Comparison of ENCODE assay signal across 18 cellular contexts in genomic region chr1:39003787-39004186, GRCh38. TPM values are rescaled to one million over a fixed set of nuclear protein-coding genes. Genes with fewer than 3 reads are reported as not detected.
DNase-seq lines count a peak whose midpoint lies in the region; ATAC-seq and TF ChIP-seq lines count a peak whose summit lies in the region.
"Had no signal": no experiment of that assay in that cellular context is flagged by ENCODE, and none has a peak within 500 bp of the region (broad histone marks: within the 10 kb centered on the region; RNA-seq: fewer than 3 reads in every experiment).

No MANE protein-coding gene starts in this region.

- 49 to 50% methylated on average over 2 of the region's 2 CpGs for WGBS in GM23248 (ENCODE audit: low coverage in 1 of 2, low lambda C conversion rate in 2 of 2, missing lambda C conversion rate in 2 of 2), 2 experiments

- peaks cover 85% of the 10 kb centered on the region for H3K36me3 ChIP-seq in GM23248 (ENCODE audit: low read depth)
- H3K36me3 ChIP-seq in osteoblast (ENCODE audit: insufficient read depth, low read length), result peaks cover 87% of the 10 kb centered on the region

- peak overlapping the region; percentile 36 for H3K4me2 ChIP-seq in GM23248 (ENCODE audit: unreplicated experiment)
- no peak overlapping the region for H3K4me2 ChIP-seq in osteoblast (ENCODE audit: insufficient read depth, low read length)

- H3K27me3 ChIP-seq in GM23248 (replicated peaks; ENCODE audit: insufficient read depth), result no peaks in the 10 kb centered on the region
- H3K27me3 ChIP-seq in osteoblast (ENCODE audit: insufficient read depth, low read length), result no peaks in the 10 kb centered on the region
- H3K27me3 ChIP-seq: body of pancreas, MG63, Peyer's patch, sigmoid colon, upper lobe of right lung had no signal

- H3K36me3 Mint-ChIP-seq in activated naive CD4-positive, alpha-beta T cell treated with anti-CD3 and anti-CD28 coated beads, Interleukin-2, amount 50 U/mL, for 72 hours, result peaks cover 29 to 44% of the 10 kb centered on the region in 2 donors
- H3K36me3 Mint-ChIP-seq in activated naive CD4-positive, alpha-beta T cell treated with anti-CD3 and anti-CD28 coated beads, Interleukin-2, amount 10 ng/mL, durations not matched to agents 7 days and 5 days, result peaks cover 75% of the 10 kb centered on the region
- H3K36me3 Mint-ChIP-seq in activated naive CD8-positive, alpha-beta T cell, result peaks cover 18% of the 10 kb centered on the region

- H3K9ac ChIP-seq in GM23248, result no peak overlapping the region

- H3K27ac ChIP-seq in GM23248 (peak overlapping the region; percentile 29), osteoblast (ENCODE audit: low read depth, low read length) (peak overlapping the region; percentile 42), caudate nucleus (ENCODE audit: low read depth, low read length) (no peak overlapping the region)
- H3K27ac ChIP-seq: body of pancreas, Peyer's patch, sigmoid colon, upper lobe of right lung had no signal

- H2AFZ ChIP-seq in GM23248 (no peak overlapping the region), osteoblast (ENCODE audit: low read length) (no peak overlapping the region)

- H3K27me3 Mint-ChIP-seq in activated naive CD4-positive, alpha-beta T cell treated with anti-CD3 and anti-CD28 coated beads, Interleukin-2, amount 10 ng/mL, durations not matched to agents 7 days and 5 days, result no peaks in the 10 kb centered on the region
- no peaks in the 10 kb centered on the region for H3K27me3 Mint-ChIP-seq in activated naive CD8-positive, alpha-beta T cell

- in situ Hi-C loops in GM23248 (cut with MboI), result no loop called here

- H3K9me3 Mint-ChIP-seq in activated naive CD4-positive, alpha-beta T cell treated with anti-CD3 and anti-CD28 coated beads, Interleukin-2, amount 50 U/mL, for 72 hours, result no peaks in the 10 kb centered on the region
- H3K9me3 Mint-ChIP-seq in activated naive CD4-positive, alpha-beta T cell treated with anti-CD3 and anti-CD28 coated beads, Interleukin-2, amount 10 ng/mL, durations not matched to agents 7 days and 5 days, result no peaks in the 10 kb centered on the region
- no peaks in the 10 kb centered on the region for H3K9me3 Mint-ChIP-seq in activated naive CD8-positive, alpha-beta T cell (ENCODE audit: low read depth)
- H3K9me3 Mint-ChIP-seq: nephron had no signal

- H3K9me3 ChIP-seq in GM23248 (ENCODE audit: low read depth) (no peaks in the 10 kb centered on the region), osteoblast (ENCODE audit: low read depth, low read length) (no peaks in the 10 kb centered on the region)
- H3K9me3 ChIP-seq: body of pancreas, MG63, Peyer's patch, sigmoid colon, upper lobe of right lung had no signal

- peaks cover 18% of the 10 kb centered on the region for H3K4me1 ChIP-seq in GM23248 (ENCODE audit: insufficient read depth)
- peaks cover 25% of the 10 kb centered on the region for H3K4me1 ChIP-seq in osteoblast (ENCODE audit: insufficient read depth, low read length)
- H3K4me1 ChIP-seq: body of pancreas, Peyer's patch, upper lobe of right lung had no signal

- H3K9me2 ChIP-seq in GM23248 (ENCODE audit: insufficient read depth), result no peaks in the 10 kb centered on the region

- peak; percentile 33 to 76 for ATAC-seq in activated naive CD4-positive, alpha-beta T cell treated with anti-CD3 and anti-CD28 coated beads, Interleukin-2, amount 50 U/mL, for 72 hours
- ATAC-seq in GM18907 (IDR thresholded peaks at IDR 0.05; ENCODE audit: unreplicated experiment), result no peak
- ATAC-seq: body of pancreas, upper lobe of right lung had no signal

- peaks cover 31% of the 10 kb centered on the region for H3K4me1 Mint-ChIP-seq in activated naive CD4-positive, alpha-beta T cell treated with anti-CD3 and anti-CD28 coated beads, Interleukin-2, amount 10 ng/mL, durations not matched to agents 7 days and 5 days
- peaks cover 33% of the 10 kb centered on the region for H3K4me1 Mint-ChIP-seq in activated naive CD8-positive, alpha-beta T cell (ENCODE audit: low read depth)
- H3K4me1 Mint-ChIP-seq: nephron had no signal

- H3K79me2 ChIP-seq in GM23248 (ENCODE audit: insufficient read depth) (peaks cover 75% of the 10 kb centered on the region), osteoblast (ENCODE audit: insufficient read depth, low read length) (peaks cover 42% of the 10 kb centered on the region)

- no peak overlapping the region for H3K4me3 Mint-ChIP-seq in activated naive CD4-positive, alpha-beta T cell treated with anti-CD3 and anti-CD28 coated beads, Interleukin-2, amount 10 ng/mL, durations not matched to agents 7 days and 5 days
- H3K4me3 Mint-ChIP-seq in activated naive CD8-positive, alpha-beta T cell, result no peak overlapping the region
- H3K4me3 Mint-ChIP-seq: nephron had no signal

- TF ChIP-seq CTCF in osteoblast (IDR thresholded peaks at IDR 0.05; ENCODE audit: extremely low read depth, low read depth, low read length), result no peak

- no peaks in the 10 kb centered on the region for H4K20me1 ChIP-seq in GM23248 (ENCODE audit: insufficient read depth)
- H4K20me1 ChIP-seq in osteoblast (ENCODE audit: insufficient read depth, low read length), result peaks cover 28% of the 10 kb centered on the region

- H3K27ac Mint-ChIP-seq in activated naive CD4-positive, alpha-beta T cell treated with anti-CD3 and anti-CD28 coated beads, Interleukin-2, amount 50 U/mL, for 72 hours, result peak overlapping the region; percentile 48 to 66
- no peak overlapping the region for H3K27ac Mint-ChIP-seq in activated naive CD4-positive, alpha-beta T cell treated with anti-CD3 and anti-CD28 coated beads, Interleukin-2, amount 10 ng/mL, durations not matched to agents 7 days and 5 days
- H3K27ac Mint-ChIP-seq in activated naive CD8-positive, alpha-beta T cell, result peak overlapping the region; percentile 86
- H3K27ac Mint-ChIP-seq: nephron had no signal

- H3F3A ChIP-seq in GM23248 (ENCODE audit: insufficient read depth), result peaks cover 42% of the 10 kb centered on the region

- CTCF ChIA-PET in activated naive CD4-positive, alpha-beta T cell treated with anti-CD3 and anti-CD28 coated beads, Interleukin-2, amount 10 ng/mL, durations not matched to agents 7 days and 5 days (lab: Charles Lee), result no interaction called here

- H3K4me3 ChIP-seq in GM23248 (no peak overlapping the region), osteoblast (ENCODE audit: insufficient read depth, low read length) (no peak overlapping the region)
- H3K4me3 ChIP-seq: body of pancreas, lung, MG63, Peyer's patch, sigmoid colon, upper lobe of right lung had no signal

- no peak for DNase-seq in activated naive CD4-positive, alpha-beta T cell treated with anti-CD3 and anti-CD28 coated beads, Interleukin-2, amount 50 U/mL, for 72 hours (ENCODE audit: low spot score in 2 of 2)
- no peak for DNase-seq in activated naive CD4-positive, alpha-beta T cell treated with anti-CD3 and anti-CD28 coated beads, Interleukin-2, amount 10 ng/mL, durations not matched to agents 7 days and 5 days
- DNase-seq in GM23248 (peak; percentile 72), osteoblast (ENCODE audit: insufficient read length, low spot score, missing footprints) (no peak), caudate nucleus (lab: John Stamatoyannopoulos, UW) (no peak)
- DNase-seq in stimulated activated CD4-positive, alpha-beta T cell treated with anti-CD3 and anti-CD28 coated beads, Interleukin-4, amount 100 ng/mL, for 4 hours, result no peak
- DNase-seq: body of pancreas; DMS 273 treated with DMSO at 0.1 percent for 48 hours; MG63; NCI-H2081 treated with DMSO at 0.1 percent for 48 hours; Peyer's patch; sigmoid colon; stimulated activated CD4-positive, alpha-beta T cell treated with anti-CD3 and anti-CD28 coated beads, Interleukin-4, amount 100 ng/mL, for 1 hour; upper lobe of right lung had no signal

RNA-seq across cellular contexts. Expression of gene AKIRIN1, which starts 12.7 kb away (rescaled TPM):
- 10 to 100 TPM; 45.8 to 93.6 TPM for total RNA-seq in activated naive CD4-positive, alpha-beta T cell treated with anti-CD3 and anti-CD28 coated beads, Interleukin-2, amount 50 U/mL, for 72 hours
- 56.1 and 69.7 TPM in 2 replicates for total RNA-seq in GM23248 (2014; rRNA removed; shearing (Covaris generic))
- polyA plus RNA-seq in GM23248 (2016; fragmentation: Nextera tagmentation; extraction: Ambion mirVana), result 65.5 and 68.5 TPM in 2 replicates
- total RNA-seq in osteoblast, result 35.1 and 42.1 TPM in 2 replicates

RNA-seq across cellular contexts. Expression of gene NDUFS5, which starts 22.4 kb away (rescaled TPM):
- 100 to 1,000 TPM; 153 to 211 TPM for total RNA-seq in activated naive CD4-positive, alpha-beta T cell treated with anti-CD3 and anti-CD28 coated beads, Interleukin-2, amount 50 U/mL, for 72 hours
- 257 and 319 TPM in 2 replicates for total RNA-seq in GM23248 (2014; rRNA removed; shearing (Covaris generic))
- polyA plus RNA-seq in GM23248 (2016; fragmentation: Nextera tagmentation; extraction: Ambion mirVana), result 602 and 606 TPM in 2 replicates
- 240 and 243 TPM in 2 replicates for total RNA-seq in osteoblast
